Comparison of ENCODE assay signal across 15 cellular contexts in the genomic region with DNA sequence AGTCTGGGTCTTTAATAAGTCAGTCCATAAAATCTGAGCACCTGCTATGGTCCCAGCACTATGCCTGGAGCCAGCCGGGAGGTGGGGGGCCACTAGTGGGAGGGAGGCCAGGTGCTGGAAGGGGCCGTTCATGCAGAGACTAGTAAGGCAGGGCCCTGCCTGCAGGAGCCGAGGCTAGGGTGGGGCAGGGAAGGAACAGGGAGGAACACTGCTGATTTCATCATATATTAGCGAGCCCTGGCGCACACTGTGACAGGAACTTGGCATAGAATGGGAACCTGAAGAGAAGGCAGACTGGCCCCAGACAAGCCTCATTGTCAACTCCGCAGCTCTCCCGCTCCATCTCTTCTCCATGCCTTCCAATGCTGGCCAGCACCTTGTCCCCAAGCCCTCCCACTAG. TPM values are rescaled to one million over a fixed set of nuclear protein-coding genes. Genes with fewer than 3 reads are reported as not detected.
DNase-seq lines count a peak whose midpoint lies in the region; ATAC-seq, FAIRE-seq and TF ChIP-seq lines count a peak whose summit lies in the region.
"Had no signal": no experiment of that assay in that cellular context is flagged by ENCODE, and none has a peak within 500 bp of the region (broad histone marks: within the 10 kb centered on the region; RNA-seq: fewer than 3 reads in every experiment).

No MANE protein-coding gene starts in this region.

- TF ChIP-seq POLR2A in GM12891 (IDR thresholded peaks at IDR 0.05; ENCODE audit: low read depth, low read length): no peak

- no peak overlapping the region for H3K4me3 ChIP-seq in fibroblast of the aortic adventitia (ENCODE audit: low read depth, low read length)
- no peak overlapping the region for H3K4me3 ChIP-seq in pancreas
- H3K4me3 ChIP-seq: BLaER1 had no signal

- WGBS in pancreas, 2 donors: 14 to 15% methylated on average over 6 to 7 of the region's 7 CpGs

- ATAC-seq in pancreas: peak; percentile 59 to 83 (median 76)
- no peak for ATAC-seq in GM21576 (IDR thresholded peaks at IDR 0.05; ENCODE audit: unreplicated experiment)
- no peak for ATAC-seq in HG03469 (IDR thresholded peaks at IDR 0.05; ENCODE audit: unreplicated experiment)

- H3K27ac ChIP-seq in pancreas: peak overlapping the region in 3 of 4 donors; percentile 12 to 72 (median 69)
- H3K27ac ChIP-seq: BLaER1 had no signal

- no peaks in the 10 kb centered on the region for H3K27me3 ChIP-seq in pancreas
- H3K27me3 ChIP-seq: BLaER1 had no signal

- intact Hi-C loops in pancreas (cut with DNase I): no loop called here

- in situ Hi-C loops in GM13977 (cut with MboI; ENCODE audit: low pct_unique_long_range_greater_than_20kb, low sequenced_read_pairs, unreplicated experiment): no loop called here

- peaks cover 0 to 7% (median 7%) of the 10 kb centered on the region in 3 donors for H3K4me1 ChIP-seq in pancreas

- H3K36me3 ChIP-seq in pancreas: no peaks in the 10 kb centered on the region
- H3K36me3 ChIP-seq: BLaER1 had no signal

- DNase-seq in DMS79 (lab: John Stamatoyannopoulos, UW) (peak; percentile 28), NCI-H69 (lab: John Stamatoyannopoulos, UW) (peak; percentile 60), fibroblast of the aortic adventitia (ENCODE audit: low read depth) (peak; percentile 67), pancreas (peak in 4 of 6 donors; percentile 30 to 45 (median 39)), GM13977 (ENCODE audit: low spot score) (no peak), GM12891 (ENCODE audit: insufficient read length, low spot score) (no peak)
- DNase-seq: amniotic stem cell, GDM1, NCI-H2171 had no signal

- H3K9me3 ChIP-seq in pancreas: no peaks in the 10 kb centered on the region
- H3K9me3 ChIP-seq: BLaER1 had no signal

- no peak for FAIRE-seq in pancreas (lab: Jason Lieb, UNC)
- no peak for FAIRE-seq in GM12891 (lab: Jason Lieb, UNC)
- FAIRE-seq: TTC549 had no signal

- TF ChIP-seq CTCF in fibroblast of the aortic adventitia (IDR thresholded peaks at IDR 0.05; ENCODE audit: insufficient read depth, low read length): no peak
- no peak for TF ChIP-seq CTCF in pancreas (IDR thresholded peaks at IDR 0.05)
- TF ChIP-seq CTCF in GM13977 (IDR thresholded peaks at IDR 0.05; ENCODE audit: extremely low read depth, insufficient read depth, missing control alignments): no peak

TF ChIP-seq in GM12891, 5 proteins besides CTCF, POLR2A, EP300 and RAD21:
- no peak for TF ChIP-seq POLR2AphosphoS5 (IDR thresholded peaks at IDR 0.05; ENCODE audit: low read depth, low read length)
- no peak for TF ChIP-seq SPI1 (IDR thresholded peaks at IDR 0.05; ENCODE audit: low read depth, low read length)
- TF ChIP-seq POU2F2 (IDR thresholded peaks at IDR 0.05; ENCODE audit: low read depth, low read length): no peak
- TF ChIP-seq TAF1 (IDR thresholded peaks at IDR 0.05; ENCODE audit: low read depth, low read length): no peak
- no peak for TF ChIP-seq PAX5 (IDR thresholded peaks at IDR 0.05; ENCODE audit: insufficient read depth, low read length, severe bottlenecking)

RNA-seq across cellular contexts. Expression of a gene that starts 7.1 kb away (rescaled TPM):
- total RNA-seq in fibroblast of the aortic adventitia (ENCODE audit: low replicate concordance) (not detected in 2 replicates), pancreas (under 1 TPM in 2 of 6 donors, not detected in 4; 0.28 to 0.52 TPM)
- under 1 TPM; 0.14 to 0.15 TPM for polyA plus RNA-seq in pancreas
- polyA plus RNA-seq in GM12891 (2012; ENCODE audit: low read depth, missing spikeins): not detected
- total RNA-seq: mononuclear cell, RPMI7951 had no signal

RNA-seq across cellular contexts. Expression of a gene that starts 48.7 kb away (rescaled TPM):
- total RNA-seq in fibroblast of the aortic adventitia (ENCODE audit: low replicate concordance): under 0.01 TPM in 1 of 2 replicates, not detected in the other
- under 1 TPM; 0.41 to 0.98 (median 0.64) TPM for total RNA-seq in pancreas
- 1 to 10 TPM in 1 of 2 donors, under 1 TPM in 1; 0.49 to 7.1 TPM for polyA plus RNA-seq in pancreas
- polyA plus RNA-seq in GM12891 (2012; ENCODE audit: low read depth, missing spikeins): not detected

RNA-seq across cellular contexts. Expression of a gene that starts 50.0 kb away (rescaled TPM):
- total RNA-seq in fibroblast of the aortic adventitia (ENCODE audit: low replicate concordance): 11.7 and 38.3 TPM in 2 replicates
- total RNA-seq in pancreas: 10 to 100 TPM in 4 of 6 donors, 1 to 10 TPM in 2; 8.9 to 17.9 (median 11.5) TPM
- 10 to 100 TPM in 1 of 2 donors, 1 to 10 TPM in 1; 10.0 to 10.6 TPM for polyA plus RNA-seq in pancreas
- polyA plus RNA-seq in GM12891 (2012; ENCODE audit: low read depth, missing spikeins): 11.7 TPM

Comparison
In these comparisons a context has a peak if more than half of its experiments do, and no peak if none do; other contexts are left out.
1. DNase-seq: peak in DMS79 (single experiment), NCI-H69 (single experiment), fibroblast of the aortic adventitia (single experiment) and pancreas (4 of 6); none in GM13977 (single experiment) and GM12891 (single experiment).
2. ATAC-seq: peak in pancreas (4 of 4); none in GM21576 (single experiment) and HG03469 (single experiment).